Comparison of ENCODE assay signal across 8 cellular contexts in genomic region chr6:126063512-126064146, GRCh38.
DNase-seq lines count a peak whose midpoint lies in the region; ATAC-seq and TF ChIP-seq lines count a peak whose summit lies in the region.

No MANE protein-coding gene starts in this region.

- no peak for TF ChIP-seq EP300 in esophagus muscularis mucosa (IDR thresholded peaks at IDR 0.05)

- ATAC-seq in GM21576 (IDR thresholded peaks at IDR 0.05; ENCODE audit: unreplicated experiment) (peak; percentile 66), HG03558 (IDR thresholded peaks at IDR 0.05; ENCODE audit: extremely low read depth, unreplicated experiment) (peak; percentile 77), sciatic nerve (no peak), GM21717 (IDR thresholded peaks at IDR 0.05; ENCODE audit: unreplicated experiment) (no peak)

- H3K27me3 ChIP-seq in AG04450 (ENCODE audit: control insufficient read depth, insufficient read depth, low read length) (no peaks in the 10 kb centered on the region), esophagus muscularis mucosa (no peaks in the 10 kb centered on the region)

- no peaks in the 10 kb centered on the region for H3K4me1 ChIP-seq in esophagus muscularis mucosa

- WGBS in esophagus muscularis mucosa, result 75% methylated on average over 6 of the region's 6 CpGs

- DNase-seq in AG04450 (ENCODE audit: low read depth, low spot score), result peak; percentile 50
- peak; percentile 57 for DNase-seq in esophagus muscularis mucosa (ENCODE audit: extremely low spot score)
- DNase-seq in sciatic nerve (ENCODE audit: low spot score), result no peak
- DNase-seq in NCI-H226, result no peak
- no peak for DNase-seq in activated effector memory CD4-positive, alpha-beta T cell treated with anti-CD3 and anti-CD28 coated beads, Interleukin-2, amount 50 U/mL, for 16 hours

- H3K9me3 ChIP-seq in AG04450 (ENCODE audit: control insufficient read depth, insufficient read depth, low read length), result no peaks in the 10 kb centered on the region; the same call in 1 of the 2 replicates
- no peaks in the 10 kb centered on the region for H3K9me3 ChIP-seq in esophagus muscularis mucosa

- H3K27ac ChIP-seq in AG04450 (ENCODE audit: low read depth, low read length), result no peak overlapping the region
- H3K27ac ChIP-seq in esophagus muscularis mucosa (replicated peaks in 1 of 4), result no peak overlapping the region

- peaks cover 0 to 15% (median 4%) of the 10 kb centered on the region in 4 donors for H3K36me3 ChIP-seq in esophagus muscularis mucosa

- no peak overlapping the region for H3K4me3 ChIP-seq in AG04450 (ENCODE audit: low read depth, low read length)
- no peak overlapping the region for H3K4me3 ChIP-seq in esophagus muscularis mucosa

- POLR2A ChIA-PET in AG04450 (lab: Yijun Ruan, JAX), result interaction anchor here (1.0 to 1.3 kb wide), 2 partner anchors 9 to 23 kb away, joined by 3 to 4 read pairs; no protein-coding TSS in a partner anchor

- intact Hi-C loops in esophagus muscularis mucosa (cut with DNase I), result no loop called here
- intact Hi-C loops in sciatic nerve (cut with DNase I), result no loop called here

- no peak for TF ChIP-seq CTCF in AG04450 (IDR thresholded peaks at IDR 0.05; ENCODE audit: low read depth, low read length)
- no peak for TF ChIP-seq CTCF in esophagus muscularis mucosa (IDR thresholded peaks at IDR 0.05)

- CTCF ChIA-PET in AG04450 (lab: Charles Lee), result interaction anchor here (0.7 kb wide), 1 partner anchor 1051 kb away, joined by 4 read pairs; no protein-coding TSS in a partner anchor

- TF ChIP-seq POLR2A in esophagus muscularis mucosa (IDR thresholded peaks at IDR 0.05; ENCODE audit: low read depth), result no peak

Comparison
In these comparisons a context has a peak if more than half of its experiments do, and no peak if none do; other contexts are left out.
1. DNase-seq: peak in AG04450 (single experiment) and esophagus muscularis mucosa (single experiment); none in sciatic nerve (single experiment), NCI-H226 (single experiment) and activated effector memory CD4-positive, alpha-beta T cell treated with anti-CD3 and anti-CD28 coated beads, Interleukin-2, amount 50 U/mL, for 16 hours (single experiment).
2. ATAC-seq: peak in GM21576 (single experiment) and HG03558 (single experiment); none in sciatic nerve (single experiment) and GM21717 (single experiment).